Comparison of ENCODE assay signal across 8 cellular contexts in the genomic region with DNA sequence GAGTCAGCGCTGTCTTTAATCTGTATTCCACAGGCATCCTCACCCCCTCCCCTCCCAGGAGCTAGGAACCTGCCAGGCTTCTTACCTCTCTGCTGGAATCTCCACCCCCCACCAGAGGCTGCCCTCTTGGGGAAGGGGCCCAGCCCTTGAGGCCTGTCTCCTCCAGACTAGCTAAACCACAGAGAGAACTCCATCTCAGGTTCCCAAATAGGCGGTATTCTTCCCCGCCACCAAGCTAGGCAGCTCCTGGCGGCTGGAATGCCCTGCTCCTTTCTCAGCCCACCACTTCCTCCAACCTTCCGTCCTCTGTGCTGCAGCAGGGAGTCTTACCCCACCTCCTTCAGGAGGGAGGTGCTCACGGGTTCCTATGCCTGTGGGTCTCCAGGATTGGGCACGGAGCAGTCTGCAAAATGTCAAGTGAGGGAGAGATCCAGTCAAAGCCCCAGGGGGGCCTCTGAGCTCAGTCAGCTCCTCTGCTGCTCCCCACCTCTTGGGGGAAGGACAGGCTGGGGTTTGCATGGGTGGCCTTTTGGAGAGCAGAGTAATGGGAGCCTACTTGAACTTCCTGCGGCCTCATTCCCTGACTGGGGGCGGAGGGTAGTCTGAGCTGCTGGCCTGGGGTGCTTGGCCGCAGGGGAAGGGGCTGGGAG. TPM values are rescaled to one million over a fixed set of nuclear protein-coding genes. Genes with fewer than 3 reads are reported as not detected.
A peak's percentile ranks its signal among the peaks of the same experiment; 100 is the strongest.
DNase-seq lines count a peak whose midpoint lies in the region; ATAC-seq and TF ChIP-seq lines count a peak whose summit lies in the region.

No MANE protein-coding gene starts in this region.

- ATAC-seq in SK-N-SH treated with all-trans-retinoic acid at 6 μM for 48 hours (peak; percentile 81), GM21360 (IDR thresholded peaks at IDR 0.05; ENCODE audit: unreplicated experiment) (no peak), GM19455 (IDR thresholded peaks at IDR 0.05; ENCODE audit: unreplicated experiment) (no peak)

- H3K4me3 Mint-ChIP-seq in activated CD4-positive, alpha-beta memory T cell treated with anti-CD3 and anti-CD28 coated beads, Interleukin-2, amount 10 ng/mL, durations not matched to agents 7 days and 5 days, result peak overlapping the region; percentile 33
- no peak overlapping the region for H3K4me3 Mint-ChIP-seq in activated CD4-positive, alpha-beta memory T cell treated with anti-CD3 and anti-CD28 coated beads for 36 hours

- no peak for TF ChIP-seq CTCF in BE2C (IDR thresholded peaks at IDR 0.05; ENCODE audit: low read depth, low read length)

- POLR2A ChIA-PET in activated CD4-positive, alpha-beta memory T cell treated with anti-CD3 and anti-CD28 coated beads, Interleukin-2, amount 10 ng/mL, durations not matched to agents 7 days and 5 days (lab: Charles Lee), result interaction anchor here (1.4 kb wide), 1 partner anchor 34 kb away, joined by 5 read pairs; no protein-coding TSS in a partner anchor
- POLR2A ChIA-PET in activated CD4-positive, alpha-beta memory T cell treated with anti-CD3 and anti-CD28 coated beads for 36 hours (lab: Charles Lee), result no interaction called here

- peaks cover 9% of the 10 kb centered on the region for H3K4me1 Mint-ChIP-seq in activated CD4-positive, alpha-beta memory T cell treated with anti-CD3 and anti-CD28 coated beads, Interleukin-2, amount 10 ng/mL, durations not matched to agents 7 days and 5 days
- H3K4me1 Mint-ChIP-seq in activated CD4-positive, alpha-beta memory T cell treated with anti-CD3 and anti-CD28 coated beads for 36 hours (ENCODE audit: low read depth), result peaks cover 7% of the 10 kb centered on the region

- no peaks in the 10 kb centered on the region for H3K36me3 Mint-ChIP-seq in activated CD4-positive, alpha-beta memory T cell treated with anti-CD3 and anti-CD28 coated beads, Interleukin-2, amount 10 ng/mL, durations not matched to agents 7 days and 5 days (ENCODE audit: low read depth)
- no peaks in the 10 kb centered on the region for H3K36me3 Mint-ChIP-seq in activated CD4-positive, alpha-beta memory T cell treated with anti-CD3 and anti-CD28 coated beads for 36 hours

- no peak overlapping the region for H3K27ac Mint-ChIP-seq in activated CD4-positive, alpha-beta memory T cell treated with anti-CD3 and anti-CD28 coated beads, Interleukin-2, amount 10 ng/mL, durations not matched to agents 7 days and 5 days
- H3K27ac Mint-ChIP-seq in activated CD4-positive, alpha-beta memory T cell treated with anti-CD3 and anti-CD28 coated beads for 36 hours, result no peak overlapping the region

- H3K27me3 Mint-ChIP-seq in activated CD4-positive, alpha-beta memory T cell treated with anti-CD3 and anti-CD28 coated beads, Interleukin-2, amount 10 ng/mL, durations not matched to agents 7 days and 5 days, result peaks cover 20% of the 10 kb centered on the region
- H3K27me3 Mint-ChIP-seq in activated CD4-positive, alpha-beta memory T cell treated with anti-CD3 and anti-CD28 coated beads for 36 hours, result no peaks in the 10 kb centered on the region

- H3K27me3 ChIP-seq in skeletal muscle tissue (ENCODE audit: control insufficient read depth in 3 of 3, insufficient read depth in 3 of 3, low read length in 3 of 3) (no peaks in the 10 kb centered on the region), BE2C (no peaks in the 10 kb centered on the region)

- H3K4me1 ChIP-seq in skeletal muscle tissue (ENCODE audit: control insufficient read depth in 3 of 3, insufficient read depth in 3 of 3, low read length in 3 of 3), result peaks cover 59 to 62% (median 61%) of the 10 kb centered on the region in 3 donors
- H3K4me1 ChIP-seq in BE2C, result peaks cover 31% of the 10 kb centered on the region

- peak overlapping the region in 2 of 3 donors; percentile 54 to 72 for H3K4me3 ChIP-seq in skeletal muscle tissue (ENCODE audit: low read length in 3 of 3)
- H3K4me3 ChIP-seq in BE2C (ENCODE audit: low read depth, low read length), result no peak overlapping the region

- intact Hi-C loops in activated CD4-positive, alpha-beta memory T cell treated with anti-CD3 and anti-CD28 coated beads for 36 hours (cut with micrococcal nuclease), result loop anchor here (5.0 kb wide), 2 partner anchors 54 to 99 kb away; a partner anchor contains a TSS
- intact Hi-C loops in head of caudate nucleus (cut with DNase I), result loop anchor here (5.0 to 10.0 kb wide), 2 partner anchors 39 to 96 kb away; a partner anchor contains a TSS

- peak overlapping the region; percentile 89 for H3K27ac ChIP-seq in skeletal muscle tissue (ENCODE audit: low read depth, low read length)

- CTCF ChIA-PET in activated CD4-positive, alpha-beta memory T cell treated with anti-CD3 and anti-CD28 coated beads, Interleukin-2, amount 10 ng/mL, durations not matched to agents 7 days and 5 days (lab: Charles Lee), result no interaction called here
- CTCF ChIA-PET in activated CD4-positive, alpha-beta memory T cell treated with anti-CD3 and anti-CD28 coated beads for 36 hours (lab: Charles Lee), result no interaction called here

- no peaks in the 10 kb centered on the region for H3K9me3 ChIP-seq in skeletal muscle tissue (ENCODE audit: control insufficient read depth in 3 of 3, low read length in 3 of 3)
- no peaks in the 10 kb centered on the region for H3K9me3 ChIP-seq in BE2C

- DNase-seq in activated CD4-positive, alpha-beta memory T cell treated with anti-CD3 and anti-CD28 coated beads, Interleukin-2, amount 10 ng/mL, durations not matched to agents 7 days and 5 days, result no peak
- no peak for DNase-seq in activated CD4-positive, alpha-beta memory T cell treated with anti-CD3 and anti-CD28 coated beads for 36 hours
- peak in 34 of 42 donors; percentile 28 to 81 (median 58) for DNase-seq in head of caudate nucleus
- DNase-seq in BE2C, result no peak

- no peaks in the 10 kb centered on the region for H3K36me3 ChIP-seq in skeletal muscle tissue (ENCODE audit: control insufficient read depth in 3 of 3, insufficient read depth in 3 of 3, low read length in 3 of 3)
- H3K36me3 ChIP-seq in BE2C, result no peaks in the 10 kb centered on the region

- no peaks in the 10 kb centered on the region for H3K9me3 Mint-ChIP-seq in activated CD4-positive, alpha-beta memory T cell treated with anti-CD3 and anti-CD28 coated beads, Interleukin-2, amount 10 ng/mL, durations not matched to agents 7 days and 5 days
- H3K9me3 Mint-ChIP-seq in activated CD4-positive, alpha-beta memory T cell treated with anti-CD3 and anti-CD28 coated beads for 36 hours, result no peaks in the 10 kb centered on the region

- peak overlapping the region; percentile 70 to 84 (median 76) for H3K9ac ChIP-seq in skeletal muscle tissue (ENCODE audit: low read depth in 1 of 3, low read length in 3 of 3)

TF ChIP-seq in SK-N-SH treated with all-trans-retinoic acid at 6 μM for 48 hours, 23 proteins besides CTCF, POLR2A, EP300 and RAD21:
- TF ChIP-seq, protein P1, sequence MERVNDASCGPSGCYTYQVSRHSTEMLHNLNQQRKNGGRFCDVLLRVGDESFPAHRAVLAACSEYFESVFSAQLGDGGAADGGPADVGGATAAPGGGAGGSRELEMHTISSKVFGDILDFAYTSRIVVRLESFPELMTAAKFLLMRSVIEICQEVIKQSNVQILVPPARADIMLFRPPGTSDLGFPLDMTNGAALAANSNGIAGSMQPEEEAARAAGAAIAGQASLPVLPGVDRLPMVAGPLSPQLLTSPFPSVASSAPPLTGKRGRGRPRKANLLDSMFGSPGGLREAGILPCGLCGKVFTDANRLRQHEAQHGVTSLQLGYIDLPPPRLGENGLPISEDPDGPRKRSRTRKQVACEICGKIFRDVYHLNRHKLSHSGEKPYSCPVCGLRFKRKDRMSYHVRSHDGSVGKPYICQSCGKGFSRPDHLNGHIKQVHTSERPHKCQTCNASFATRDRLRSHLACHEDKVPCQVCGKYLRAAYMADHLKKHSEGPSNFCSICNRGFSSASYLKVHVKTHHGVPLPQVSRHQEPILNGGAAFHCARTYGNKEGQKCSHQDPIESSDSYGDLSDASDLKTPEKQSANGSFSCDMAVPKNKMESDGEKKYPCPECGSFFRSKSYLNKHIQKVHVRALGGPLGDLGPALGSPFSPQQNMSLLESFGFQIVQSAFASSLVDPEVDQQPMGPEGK (CRISPR knock-in tag; IDR thresholded peaks at IDR 0.05; ENCODE audit: borderline replicate concordance), result no peak
- TF ChIP-seq ZFP3 (CRISPR knock-in tag; IDR thresholded peaks at IDR 0.05) (no peak), ESRRG (CRISPR knock-in tag; IDR thresholded peaks at IDR 0.05) (no peak), PPARA (CRISPR knock-in tag; IDR thresholded peaks at IDR 0.05; ENCODE audit: borderline replicate concordance) (no peak), ZFP30 (CRISPR knock-in tag; IDR thresholded peaks at IDR 0.05) (no peak), ISL1 (CRISPR knock-in tag; IDR thresholded peaks at IDR 0.05) (no peak), TCF4 (CRISPR knock-in tag; IDR thresholded peaks at IDR 0.05; ENCODE audit: borderline replicate concordance) (no peak), ZC3H10 (CRISPR knock-in tag; IDR thresholded peaks at IDR 0.05) (no peak)
- TF ChIP-seq, protein P2, sequence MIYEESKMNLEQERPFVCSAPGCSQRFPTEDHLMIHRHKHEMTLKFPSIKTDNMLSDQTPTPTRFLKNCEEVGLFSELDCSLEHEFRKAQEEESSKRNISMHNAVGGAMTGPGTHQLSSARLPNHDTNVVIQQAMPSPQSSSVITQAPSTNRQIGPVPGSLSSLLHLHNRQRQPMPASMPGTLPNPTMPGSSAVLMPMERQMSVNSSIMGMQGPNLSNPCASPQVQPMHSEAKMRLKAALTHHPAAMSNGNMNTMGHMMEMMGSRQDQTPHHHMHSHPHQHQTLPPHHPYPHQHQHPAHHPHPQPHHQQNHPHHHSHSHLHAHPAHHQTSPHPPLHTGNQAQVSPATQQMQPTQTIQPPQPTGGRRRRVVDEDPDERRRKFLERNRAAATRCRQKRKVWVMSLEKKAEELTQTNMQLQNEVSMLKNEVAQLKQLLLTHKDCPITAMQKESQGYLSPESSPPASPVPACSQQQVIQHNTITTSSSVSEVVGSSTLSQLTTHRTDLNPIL (CRISPR knock-in tag; IDR thresholded peaks at IDR 0.05; ENCODE audit: low read depth), result no peak

RNA-seq across cellular contexts. Expression of a gene that starts 55.7 kb away (rescaled TPM):
- total RNA-seq in activated CD4-positive, alpha-beta memory T cell treated with anti-CD3 and anti-CD28 coated beads, Interleukin-2, amount 10 ng/mL, durations not matched to agents 7 days and 5 days, result 100 to 1,000 TPM; 177 to 186 TPM
- 100 to 1,000 TPM in 1 of 2 experiments, 10 to 100 TPM in 1; 93.7 to 106 TPM for total RNA-seq in activated CD4-positive, alpha-beta memory T cell treated with anti-CD3 and anti-CD28 coated beads for 36 hours
- 23.0 TPM for total RNA-seq in skeletal muscle tissue
- polyA plus RNA-seq in BE2C (2012; ENCODE audit: insufficient read depth, insufficient read length, low read depth), result 73.2 TPM

Comparison
In these comparisons a context has a peak if more than half of its experiments do, and no peak if none do; other contexts are left out.
1. DNase-seq: peak in head of caudate nucleus (34 of 42); none in activated CD4-positive, alpha-beta memory T cell treated with anti-CD3 and anti-CD28 coated beads, Interleukin-2, amount 10 ng/mL, durations not matched to agents 7 days and 5 days (single experiment), activated CD4-positive, alpha-beta memory T cell treated with anti-CD3 and anti-CD28 coated beads for 36 hours (single experiment) and BE2C (single experiment).